Comparison of ENCODE assay signal across 21 cellular contexts in genomic region chr10:92876509-92877036, GRCh38.
"Had no signal": no experiment of that assay in that cellular context is flagged by ENCODE, and none has a peak within 500 bp of the region (broad histone marks: within the 10 kb centered on the region; RNA-seq: fewer than 3 reads in every experiment).

No MANE protein-coding gene starts in this region.

- H3K4me1 Mint-ChIP-seq: nephron had no signal

- H3K9me3 Mint-ChIP-seq: activated CD4-positive, alpha-beta memory T cell treated with anti-CD3 and anti-CD28 coated beads, Interleukin-2, amount 10 ng/mL, durations not matched to agents 7 days and 5 days; activated T-cell treated with anti-CD3 and anti-CD28 coated beads, Interleukin-2, amount 50 U/mL, for 4 hours; nephron; stimulated activated naive B cell treated with anti-CD40 and anti-IgM and Interleukin-4, amounts not matched to agents 10 μg/mL and 1 μg/mL and 100 μg/mL, for 72 hours had no signal

- H3K4me3 Mint-ChIP-seq: activated CD4-positive, alpha-beta memory T cell treated with anti-CD3 and anti-CD28 coated beads, Interleukin-2, amount 10 ng/mL, durations not matched to agents 7 days and 5 days; activated T-cell treated with anti-CD3 and anti-CD28 coated beads, Interleukin-2, amount 50 U/mL, for 4 hours; nephron; stimulated activated naive B cell treated with anti-CD40 and anti-IgM and Interleukin-4, amounts not matched to agents 10 μg/mL and 1 μg/mL and 100 μg/mL, for 72 hours had no signal

- H3K27me3 Mint-ChIP-seq: activated CD4-positive, alpha-beta memory T cell treated with anti-CD3 and anti-CD28 coated beads, Interleukin-2, amount 10 ng/mL, durations not matched to agents 7 days and 5 days; stimulated activated naive B cell treated with anti-CD40 and anti-IgM and Interleukin-4, amounts not matched to agents 10 μg/mL and 1 μg/mL and 100 μg/mL, for 72 hours had no signal

- H3K27me3 ChIP-seq: ascending aorta, spleen, upper lobe of right lung had no signal

- H3K36me3 ChIP-seq: ascending aorta, lower lobe of right lung, spleen, thoracic aorta, upper lobe of right lung had no signal

- H3K27ac ChIP-seq: ascending aorta, epithelial cell of prostate, lower lobe of right lung, spleen, thoracic aorta, upper lobe of right lung, VCaP had no signal

- ATAC-seq: activated T-cell treated with anti-CD3 and anti-CD28 coated beads, Interleukin-2, amount 50 U/mL, for 4 hours; left colon; lower lobe of right lung; stimulated activated naive B cell treated with anti-CD40 and anti-IgM and Interleukin-4, amounts not matched to agents 10 μg/mL and 1 μg/mL and 100 μg/mL, for 72 hours; upper lobe of right lung had no signal

- DNase-seq: activated CD4-positive, alpha-beta memory T cell treated with anti-CD3 and anti-CD28 coated beads, Interleukin-2, amount 10 ng/mL, durations not matched to agents 7 days and 5 days; activated CD4-positive, alpha-beta T cell treated with anti-CD3 and anti-CD28 coated beads for 1 hour; activated effector memory CD4-positive, alpha-beta T cell treated with Interleukin-2 at 50 U/mL for 16 hours; activated naive CD4-positive, alpha-beta T cell treated with anti-CD3 and anti-CD28 coated beads, Interleukin-2, amount 50 U/mL, for 16 hours; activated T-cell treated with anti-CD3 and anti-CD28 coated beads, Interleukin-2, amount 50 U/mL, for 4 hours; foreskin fibroblast; hippocampal formation; left colon; lower lobe of right lung; nucleus accumbens; retina; spleen; stimulated activated CD4-positive, alpha-beta T cell treated with anti-CD3 and anti-CD28 coated beads, Interleukin-4, amount 100 ng/mL, for 4 hours; stimulated activated naive B cell treated with anti-CD40 and anti-IgM and Interleukin-4, amounts not matched to agents 10 μg/mL and 1 μg/mL and 100 μg/mL, for 72 hours; T-helper 2 cell; upper lobe of right lung had no signal

- H3K4me3 ChIP-seq: ascending aorta, lower lobe of right lung, spleen, thoracic aorta, upper lobe of right lung had no signal

- H3K27ac Mint-ChIP-seq: activated CD4-positive, alpha-beta memory T cell treated with anti-CD3 and anti-CD28 coated beads, Interleukin-2, amount 10 ng/mL, durations not matched to agents 7 days and 5 days; nephron; stimulated activated naive B cell treated with anti-CD40 and anti-IgM and Interleukin-4, amounts not matched to agents 10 μg/mL and 1 μg/mL and 100 μg/mL, for 72 hours had no signal

- H3K4me1 ChIP-seq: ascending aorta, lower lobe of right lung had no signal

- H3K9me3 ChIP-seq: ascending aorta, lower lobe of right lung, spleen, thoracic aorta, upper lobe of right lung had no signal
